Comparison of ENCODE assay signal across 1 cellular context in genomic region chr17:74858672-74859438, GRCh38.
A peak's percentile ranks its signal among the peaks of the same experiment; 100 is the strongest.
TF ChIP-seq lines count a peak whose summit lies in the region.

No MANE protein-coding gene starts in this region.

TF ChIP-seq in endothelial cell of umbilical vein, 7 proteins besides CTCF, POLR2A, EP300 and RAD21:
- TF ChIP-seq FOS (IDR thresholded peaks at IDR 0.05; ENCODE audit: borderline replicate concordance, insufficient read depth, low read length) (no peak), MYC (IDR thresholded peaks at IDR 0.05; ENCODE audit: low read depth, low read length) (no peak), JUN (IDR thresholded peaks at IDR 0.05; ENCODE audit: borderline replicate concordance, insufficient read depth, insufficient read length, low read depth) (no peak), POLR2AphosphoS5 (IDR thresholded peaks at IDR 0.05; ENCODE audit: insufficient read depth, low read depth, low read length) (no peak), EZH2 (IDR thresholded peaks at IDR 0.05; ENCODE audit: borderline replicate concordance, low read depth, low read length, severe bottlenecking) (peak; percentile 61), GATA2 (IDR thresholded peaks at IDR 0.05; ENCODE audit: insufficient read depth, insufficient read length, low read depth, low read length) (no peak)
- TF ChIP-seq, protein P1, sequence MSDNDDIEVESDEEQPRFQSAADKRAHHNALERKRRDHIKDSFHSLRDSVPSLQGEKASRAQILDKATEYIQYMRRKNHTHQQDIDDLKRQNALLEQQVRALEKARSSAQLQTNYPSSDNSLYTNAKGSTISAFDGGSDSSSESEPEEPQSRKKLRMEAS (IDR thresholded peaks at IDR 0.05; ENCODE audit: insufficient read depth, insufficient read length): no peak
